8 cellular contexts compared by ENCODE assay signal in genomic region chr2:148658807-148659722, GRCh38. TPM values are rescaled to one million over a fixed set of nuclear protein-coding genes. Genes with fewer than 3 reads are reported as not detected.
DNase-seq lines count a peak whose midpoint lies in the region; ATAC-seq lines count a peak whose summit lies in the region.

No MANE protein-coding gene starts in this region.

- no peaks in the 10 kb centered on the region for H3K9me3 Mint-ChIP-seq in activated naive CD4-positive, alpha-beta T cell treated with anti-CD3 and anti-CD28 coated beads, Interleukin-2, amount 50 U/mL, for 72 hours

- peak; percentile 39 for DNase-seq in Daoy (ENCODE audit: low read depth)
- no peak for DNase-seq in activated naive CD4-positive, alpha-beta T cell treated with anti-CD3 and anti-CD28 coated beads, Interleukin-2, amount 50 U/mL, for 72 hours (ENCODE audit: low spot score in 2 of 2)
- DNase-seq in renal cortical epithelial cell (ENCODE audit: low read depth) = peak; percentile 90
- no peak for DNase-seq in GM19240 (ENCODE audit: insufficient read length, low spot score)
- no peak for DNase-seq in NCI-H82 (lab: John Stamatoyannopoulos, UW)
- no peak for DNase-seq in NCI-H1105 (lab: John Stamatoyannopoulos, UW)

- H3K27ac Mint-ChIP-seq in activated naive CD4-positive, alpha-beta T cell treated with anti-CD3 and anti-CD28 coated beads, Interleukin-2, amount 50 U/mL, for 72 hours = peak overlapping the region; percentile 62 to 81

- peak; percentile 98 for ATAC-seq in GM21381 (IDR thresholded peaks at IDR 0.05; ENCODE audit: unreplicated experiment)
- peak; percentile 91 for ATAC-seq in HG03521 (IDR thresholded peaks at IDR 0.05; ENCODE audit: unreplicated experiment)
- peak; percentile 73 to 81 for ATAC-seq in activated naive CD4-positive, alpha-beta T cell treated with anti-CD3 and anti-CD28 coated beads, Interleukin-2, amount 50 U/mL, for 72 hours

- no peaks in the 10 kb centered on the region for H3K36me3 Mint-ChIP-seq in activated naive CD4-positive, alpha-beta T cell treated with anti-CD3 and anti-CD28 coated beads, Interleukin-2, amount 50 U/mL, for 72 hours

RNA-seq across cellular contexts. Expression of gene EPC2, which starts 14.5 kb away (rescaled TPM):
- 13.0 and 23.7 TPM in 2 replicates for total RNA-seq in Daoy (2014; rRNA removed; shearing (Covaris generic))
- 10 to 100 TPM; 14.7 to 29.0 TPM for total RNA-seq in activated naive CD4-positive, alpha-beta T cell treated with anti-CD3 and anti-CD28 coated beads, Interleukin-2, amount 50 U/mL, for 72 hours
- 11.1 and 37.9 TPM in 2 replicates for total RNA-seq in renal cortical epithelial cell

Comparison
In these comparisons a context has a peak if more than half of its experiments do, and no peak if none do; other contexts are left out.
1. DNase-seq: peak in Daoy (single experiment) and renal cortical epithelial cell (single experiment); none in activated naive CD4-positive, alpha-beta T cell treated with anti-CD3 and anti-CD28 coated beads, Interleukin-2, amount 50 U/mL, for 72 hours (0 of 2), GM19240 (single experiment), NCI-H82 (single experiment) and NCI-H1105 (single experiment).
2. Peak in every context shown above with its lines, with median percentiles within 50 percentile points of each other: ATAC-seq.